In the genomic region with DNA sequence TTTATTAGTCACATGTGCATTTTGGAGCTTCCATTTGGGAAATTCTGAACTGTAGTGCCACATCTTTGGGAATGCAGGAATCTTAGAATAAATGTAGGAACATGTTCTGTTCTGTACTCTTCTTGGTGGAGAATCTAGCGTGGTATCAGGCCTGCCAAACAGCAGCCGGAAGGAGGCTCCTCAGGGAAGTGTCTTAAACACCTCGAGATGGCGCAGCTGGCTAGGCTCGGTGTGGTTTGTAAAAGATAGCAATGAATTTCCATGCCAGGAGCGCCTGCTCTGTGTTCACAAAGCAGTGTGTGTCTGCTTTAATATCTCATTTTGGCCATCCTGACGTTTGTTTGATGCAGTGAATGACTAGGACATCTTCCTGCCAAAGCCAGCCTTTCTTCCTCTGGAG, we compare ENCODE assay signal across 27 cellular contexts.
"Had no signal": no experiment of that assay in that cellular context is flagged by ENCODE, and none has a peak within 500 bp of the region (broad histone marks: within the 10 kb centered on the region; RNA-seq: fewer than 3 reads in every experiment).

No MANE protein-coding gene starts in this region.

- H3K9me3 ChIP-seq: mucosa of descending colon, ovary, right lobe of liver, suprapubic skin had no signal

- H3K27me3 Mint-ChIP-seq: memory B cell; naive B cell; natural killer cell treated with Interleukin-12 subunit alpha and Interleukin-12 subunit beta and Interleukin-15 and Interleukin-18, amount 100 ng/mL, for 72 hours; stimulated activated naive CD8-positive, alpha-beta T cell treated with anti-CD3 and anti-CD28 coated beads, Interleukin-15, amount 100 ng/mL, for 72 hours; type B pancreatic cell had no signal

- H3K4me3 ChIP-seq: dorsolateral prefrontal cortex, lung, mucosa of descending colon, ovary, right lobe of liver, smooth muscle cell, suprapubic skin had no signal

- H3K4me3 Mint-ChIP-seq: endodermal cell; immature natural killer cell; memory B cell; naive B cell; natural killer cell treated with Interleukin-12 subunit alpha and Interleukin-12 subunit beta and Interleukin-15 and Interleukin-18, amount 100 ng/mL, for 72 hours; stimulated activated naive CD8-positive, alpha-beta T cell treated with anti-CD3 and anti-CD28 coated beads, Interleukin-15, amount 100 ng/mL, for 72 hours; type B pancreatic cell had no signal

- H3K27ac ChIP-seq: epithelial cell of prostate, ovary, suprapubic skin had no signal

- ATAC-seq: left ventricle myocardium superior; mucosa of descending colon; natural killer cell treated with Interleukin-12 subunit alpha and Interleukin-12 subunit beta and Interleukin-15 and Interleukin-18, amount 100 ng/mL, for 72 hours; stimulated activated naive CD8-positive, alpha-beta T cell treated with anti-CD3 and anti-CD28 coated beads, Interleukin-15, amount 100 ng/mL, for 72 hours had no signal

- H3K9me3 Mint-ChIP-seq: endodermal cell; immature natural killer cell; memory B cell; naive B cell; natural killer cell treated with Interleukin-12 subunit alpha and Interleukin-12 subunit beta and Interleukin-15 and Interleukin-18, amount 100 ng/mL, for 72 hours; stimulated activated naive CD8-positive, alpha-beta T cell treated with anti-CD3 and anti-CD28 coated beads, Interleukin-15, amount 100 ng/mL, for 72 hours; type B pancreatic cell had no signal

- H3K27me3 ChIP-seq: dorsolateral prefrontal cortex, ovary, right lobe of liver, suprapubic skin had no signal

- H3K4me2 ChIP-seq: smooth muscle cell had no signal

- H3K36me3 Mint-ChIP-seq: natural killer cell treated with Interleukin-12 subunit alpha and Interleukin-12 subunit beta and Interleukin-15 and Interleukin-18, amount 100 ng/mL, for 72 hours had no signal

- H3K36me3 ChIP-seq: ovary had no signal

- DNase-seq: central memory CD4-positive, alpha-beta T cell; effector CD8-positive, alpha-beta T cell; endodermal cell; foreskin melanocyte; hypothalamus; immature natural killer cell; islet precursor cell; left ventricle myocardium superior; mucosa of descending colon; naive B cell; occipital lobe; ovary; right lobe of liver; stimulated activated CD4-positive, alpha-beta T cell treated with anti-CD3 and anti-CD28 coated beads, Interleukin-12 subunit alpha, Interleukin-12 subunit beta, amount 100 ng/mL, for 4 hours; stimulated activated CD4-positive, alpha-beta T cell treated with anti-CD3 and anti-CD28 coated beads, Interleukin-1b, Interleukin-23, amount 100 ng/mL, for 48 hours; stimulated activated CD4-positive, alpha-beta T cell treated with anti-CD3 and anti-CD28 coated beads, Interleukin-4, amount 100 ng/mL, for 1 hour; stimulated activated CD8-positive, alpha-beta memory T cell treated with anti-CD3 and anti-CD28 coated beads, Interleukin-4, amount 100 ng/mL, for 48 hours; stimulated activated naive CD4-positive, alpha-beta T cell; stimulated activated naive CD8-positive, alpha-beta T cell treated with anti-CD3 and anti-CD28 coated beads, Interleukin-15, amount 100 ng/mL, for 72 hours had no signal

- H3K27ac Mint-ChIP-seq: endodermal cell; memory B cell; natural killer cell treated with Interleukin-12 subunit alpha and Interleukin-12 subunit beta and Interleukin-15 and Interleukin-18, amount 100 ng/mL, for 72 hours; stimulated activated naive CD8-positive, alpha-beta T cell treated with anti-CD3 and anti-CD28 coated beads, Interleukin-15, amount 100 ng/mL, for 72 hours had no signal

- H3K4me1 Mint-ChIP-seq: immature natural killer cell; memory B cell; naive B cell; stimulated activated naive CD8-positive, alpha-beta T cell treated with anti-CD3 and anti-CD28 coated beads, Interleukin-15, amount 100 ng/mL, for 72 hours had no signal
